In genomic region chr3:4729061-4729973, GRCh38 we compare ENCODE assay signal across 17 cellular contexts.
DNase-seq lines count a peak whose midpoint lies in the region; ATAC-seq, FAIRE-seq and TF ChIP-seq lines count a peak whose summit lies in the region.
"Had no signal": no experiment of that assay in that cellular context is flagged by ENCODE, and none has a peak within 500 bp of the region (broad histone marks: within the 10 kb centered on the region; RNA-seq: fewer than 3 reads in every experiment).

No MANE protein-coding gene starts in this region.

- TF ChIP-seq POLR2A in GM12892 (IDR thresholded peaks at IDR 0.05; ENCODE audit: low read depth, low read length) = no peak

- H3K36me3 Mint-ChIP-seq in nephron (ENCODE audit: low read depth) = peaks cover 36% of the 10 kb centered on the region

- no peak for TF ChIP-seq CTCF in nephron (IDR thresholded peaks at IDR 0.05; ENCODE audit: unreplicated experiment in 3 of 3)

- H3K27ac Mint-ChIP-seq in nephron = peak overlapping the region in 2 of 3 experiments; percentile 33 to 73

- in situ Hi-C loops in SK-MEL-5 (cut with HindIII; ENCODE audit: low pct_unique_long_range_greater_than_20kb, low sequenced_read_pairs) = no loop called here

- peaks cover 46% of the 10 kb centered on the region for H3K4me1 Mint-ChIP-seq in nephron

- peak; percentile 67 for FAIRE-seq in GM12892 (lab: Jason Lieb, UNC)
- FAIRE-seq: D721Med had no signal

- peak; percentile 22 to 47 for ATAC-seq in left cardiac atrium
- ATAC-seq in HG02798 (IDR thresholded peaks at IDR 0.05; ENCODE audit: poor library complexity, unreplicated experiment) = no peak
- ATAC-seq: Panc1 had no signal

- H3K27me3 Mint-ChIP-seq in nephron (ENCODE audit: low read depth) = no peaks in the 10 kb centered on the region

- intact Hi-C loops in left cardiac atrium (cut with DNase I) = loop anchor here in 1 of 2 donors (10.0 kb wide), 1 partner anchor 255 kb away; no protein-coding TSS in a partner anchor

- DNase-seq in GM12892 (ENCODE audit: insufficient read length) (no peak), SK-MEL-5 (ENCODE audit: low read depth, low spot score) (peak; percentile 53), left cardiac atrium (no peak), GM03348 (ENCODE audit: low spot score) (no peak), COR-L47 (lab: John Stamatoyannopoulos, UW) (no peak), NCI-H774 (lab: John Stamatoyannopoulos, UW) (no peak)
- DNase-seq: activated CD4-positive, alpha-beta T cell treated with anti-CD3 and anti-CD28 coated beads, Interleukin-2, amount 50 U/mL, for 4 hours; activated T-cell treated with anti-CD3 and anti-CD28 coated beads, Interleukin-2, amount 50 U/mL, for 48 hours; cortex of kidney; erythroblast; NCI-H1105; NCI-H526 treated with DMSO at 0.1 percent for 48 hours; substantia nigra had no signal

- H3K4me3 Mint-ChIP-seq in nephron = no peak overlapping the region

- no peaks in the 10 kb centered on the region for H3K9me3 Mint-ChIP-seq in nephron
